Comparison of ENCODE assay signal across 8 cellular contexts in the genomic region with DNA sequence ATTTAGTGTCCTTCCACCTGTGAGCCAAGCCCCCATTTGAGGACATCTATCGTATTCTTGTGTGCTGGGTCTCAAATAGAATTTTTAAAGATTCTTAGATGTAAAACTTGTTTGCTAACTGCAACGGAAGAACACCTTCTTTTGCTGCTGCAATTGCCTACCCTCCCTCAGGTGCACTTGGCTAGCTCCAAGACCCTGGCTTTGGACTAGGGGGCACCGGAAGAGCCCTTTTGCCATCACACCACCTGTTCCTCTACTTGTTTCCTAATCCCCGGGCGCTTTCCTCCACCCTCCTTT. TPM values are rescaled to one million over a fixed set of nuclear protein-coding genes. Genes with fewer than 3 reads are reported as not detected.
DNase-seq lines count a peak whose midpoint lies in the region; ATAC-seq and TF ChIP-seq lines count a peak whose summit lies in the region.

No MANE protein-coding gene starts in this region.

- H3K27ac ChIP-seq in hepatocyte (peak overlapping the region; percentile 100), stomach (peak overlapping the region in 4 of 5 donors; percentile 99 to 100 (median 100))

- H3K27me3 Mint-ChIP-seq in activated CD4-positive, alpha-beta T cell treated with anti-CD3 and anti-CD28 coated beads for 36 hours = no peaks in the 10 kb centered on the region
- no peaks in the 10 kb centered on the region for H3K27me3 Mint-ChIP-seq in T-helper 17 cell

- H3K79me2 ChIP-seq in hepatocyte = peaks cover 27% of the 10 kb centered on the region

- H3K4me2 ChIP-seq in hepatocyte = peak overlapping the region; percentile 96

- H2AFZ ChIP-seq in hepatocyte = no peak overlapping the region

- intact Hi-C loops in activated CD4-positive, alpha-beta T cell treated with anti-CD3 and anti-CD28 coated beads for 36 hours (cut with DNase I, micrococcal nuclease) = no loop called here
- intact Hi-C loops in stomach (cut with DNase I; ENCODE audit: low total_unique reads) = no loop called here

- CTCF ChIA-PET in activated CD4-positive, alpha-beta T cell treated with anti-CD3 and anti-CD28 coated beads for 36 hours (lab: Charles Lee) = interaction anchor here (0.6 to 2.0 kb wide), 9 partner anchors 15 to 521 kb away, joined by 3 to 12 read pairs (median 4); partner anchors contain the start of gene DHDDS

- H3K4me3 ChIP-seq in hepatocyte (no peak overlapping the region), stomach (peak overlapping the region; percentile 94 to 100 (median 98))

- TF ChIP-seq CTCF in hepatocyte (IDR thresholded peaks at IDR 0.05; ENCODE audit: poor library complexity) (no peak), stomach (IDR thresholded peaks at IDR 0.05) (no peak)

- peak overlapping the region; percentile 91 for H3K4me3 Mint-ChIP-seq in activated CD4-positive, alpha-beta T cell treated with anti-CD3 and anti-CD28 coated beads for 36 hours
- peak overlapping the region; percentile 92 for H3K4me3 Mint-ChIP-seq in T-helper 17 cell

- peaks cover 30% of the 10 kb centered on the region for H4K20me1 ChIP-seq in hepatocyte (ENCODE audit: insufficient read depth, poor library complexity, severe bottlenecking)

- WGBS in hepatocyte (ENCODE audit: low lambda C conversion rate, missing lambda C conversion rate) = 25% methylated on average over 5 of the region's 5 CpGs
- WGBS in stomach, 5 donors = 13 to 19% (median 15%) methylated on average over 5 of the region's 5 CpGs

- H3K9me2 ChIP-seq in hepatocyte (replicated peaks; ENCODE audit: insufficient read depth) = no peaks in the 10 kb centered on the region

- no peaks in the 10 kb centered on the region for H3K27me3 ChIP-seq in hepatocyte
- no peaks in the 10 kb centered on the region for H3K27me3 ChIP-seq in stomach

- H3K36me3 ChIP-seq in hepatocyte (replicated peaks; ENCODE audit: insufficient read depth, low read depth) (no peaks in the 10 kb centered on the region), stomach (peaks cover 11 to 59% (median 54%) of the 10 kb centered on the region in 4 donors)

- H3K4me1 ChIP-seq in hepatocyte (ENCODE audit: insufficient read depth) (peaks cover 27% of the 10 kb centered on the region), stomach (peaks cover 25 to 57% (median 46%) of the 10 kb centered on the region in 4 donors)

- no peak for TF ChIP-seq EP300 in stomach (IDR thresholded peaks at IDR 0.05)

- H3K9me3 ChIP-seq in T-helper 17 cell (ENCODE audit: control insufficient read depth, low read length, poor library complexity, severe bottlenecking) = no peaks in the 10 kb centered on the region
- H3K9me3 ChIP-seq in hepatocyte (ENCODE audit: low read depth) = no peaks in the 10 kb centered on the region
- H3K9me3 ChIP-seq in stomach = no peaks in the 10 kb centered on the region

- peaks cover 37% of the 10 kb centered on the region for H3K4me1 Mint-ChIP-seq in activated CD4-positive, alpha-beta T cell treated with anti-CD3 and anti-CD28 coated beads for 36 hours
- peaks cover 21% of the 10 kb centered on the region for H3K4me1 Mint-ChIP-seq in T-helper 17 cell

- DNase-seq in activated CD4-positive, alpha-beta T cell treated with anti-CD3 and anti-CD28 coated beads for 36 hours = no peak
- DNase-seq in activated CD4-positive, alpha-beta T cell treated with anti-CD3 and anti-CD28 coated beads for 1 hour = no peak
- DNase-seq in T-helper 17 cell (no peak), hepatocyte (ENCODE audit: low spot score) (no peak), stomach (no peak), NK-92 (lab: John Stamatoyannopoulos, UW; ENCODE audit: unreplicated experiment) (no peak), NCI-H446 treated with DMSO at 0.1 percent for 48 hours (lab: John Stamatoyannopoulos, UW) (no peak)

- H3K36me3 Mint-ChIP-seq in activated CD4-positive, alpha-beta T cell treated with anti-CD3 and anti-CD28 coated beads for 36 hours (ENCODE audit: low read depth) = peaks cover 38% of the 10 kb centered on the region
- peaks cover 3% of the 10 kb centered on the region for H3K36me3 Mint-ChIP-seq in T-helper 17 cell (ENCODE audit: low read depth)

- POLR2A ChIA-PET in activated CD4-positive, alpha-beta T cell treated with anti-CD3 and anti-CD28 coated beads for 36 hours (lab: Charles Lee) = interaction anchor here (1.6 kb wide), 1 partner anchor 39 kb away, joined by 8 read pairs; the partner anchor contains the start of gene DHDDS

- H3K9me3 Mint-ChIP-seq in activated CD4-positive, alpha-beta T cell treated with anti-CD3 and anti-CD28 coated beads for 36 hours (ENCODE audit: low read depth) = no peaks in the 10 kb centered on the region

- peak overlapping the region; percentile 98 for H3K27ac Mint-ChIP-seq in activated CD4-positive, alpha-beta T cell treated with anti-CD3 and anti-CD28 coated beads for 36 hours
- H3K27ac Mint-ChIP-seq in T-helper 17 cell = peak overlapping the region; percentile 93

- no peak for ATAC-seq in activated CD4-positive, alpha-beta T cell treated with anti-CD3 and anti-CD28 coated beads for 36 hours
- ATAC-seq in T-helper 17 cell (no peak), HG03342 (IDR thresholded peaks at IDR 0.05; ENCODE audit: unreplicated experiment) (no peak)

- no peak for TF ChIP-seq POLR2A in stomach (IDR thresholded peaks at IDR 0.05)

RNA-seq across cellular contexts. Expression of gene HMGN2, which starts 1.1 kb away (rescaled TPM):
- total RNA-seq in activated CD4-positive, alpha-beta T cell treated with anti-CD3 and anti-CD28 coated beads for 36 hours = 100 to 1,000 TPM; 660 to 867 TPM
- 100 to 1,000 TPM; 271 to 276 TPM for total RNA-seq in T-helper 17 cell
- total RNA-seq in hepatocyte = 214 and 215 TPM in 2 replicates
- polyA plus RNA-seq in hepatocyte = 467 and 520 TPM in 2 replicates
- total RNA-seq in stomach = 100 to 1,000 TPM in 4 of 5 donors, 10 to 100 TPM in 1; 70.1 to 897 (median 422) TPM
- 100 to 1,000 TPM; 418 to 629 (median 615) TPM for polyA plus RNA-seq in stomach

RNA-seq across cellular contexts. Expression of gene DHDDS, which starts 39.0 kb away (rescaled TPM):
- 10 to 100 TPM; 34.1 to 40.7 TPM for total RNA-seq in activated CD4-positive, alpha-beta T cell treated with anti-CD3 and anti-CD28 coated beads for 36 hours
- 10 to 100 TPM; 32.4 to 38.8 TPM for total RNA-seq in T-helper 17 cell
- 34.2 and 42.9 TPM in 2 replicates for total RNA-seq in hepatocyte
- 44.9 and 53.9 TPM in 2 replicates for polyA plus RNA-seq in hepatocyte
- total RNA-seq in stomach = 10 to 100 TPM; 32.1 to 63.6 (median 48.1) TPM
- 10 to 100 TPM; 15.3 to 41.4 (median 20.8) TPM for polyA plus RNA-seq in stomach

RNA-seq across cellular contexts. Expression of gene RPS6KA1, which starts 58.4 kb away (rescaled TPM):
- total RNA-seq in activated CD4-positive, alpha-beta T cell treated with anti-CD3 and anti-CD28 coated beads for 36 hours = 100 to 1,000 TPM; 116 to 160 TPM
- total RNA-seq in T-helper 17 cell (10 to 100 TPM; 76.3 to 98.0 TPM), hepatocyte (30.6 and 36.2 TPM in 2 replicates), stomach (100 to 1,000 TPM in 1 of 5 donors, 10 to 100 TPM in 4; 15.2 to 769 (median 46.7) TPM)
- polyA plus RNA-seq in hepatocyte (27.1 and 30.2 TPM in 2 replicates), stomach (10 to 100 TPM; 21.4 to 37.9 (median 25.5) TPM)
